Comparison of ENCODE assay signal across 8 cellular contexts in the genomic region with DNA sequence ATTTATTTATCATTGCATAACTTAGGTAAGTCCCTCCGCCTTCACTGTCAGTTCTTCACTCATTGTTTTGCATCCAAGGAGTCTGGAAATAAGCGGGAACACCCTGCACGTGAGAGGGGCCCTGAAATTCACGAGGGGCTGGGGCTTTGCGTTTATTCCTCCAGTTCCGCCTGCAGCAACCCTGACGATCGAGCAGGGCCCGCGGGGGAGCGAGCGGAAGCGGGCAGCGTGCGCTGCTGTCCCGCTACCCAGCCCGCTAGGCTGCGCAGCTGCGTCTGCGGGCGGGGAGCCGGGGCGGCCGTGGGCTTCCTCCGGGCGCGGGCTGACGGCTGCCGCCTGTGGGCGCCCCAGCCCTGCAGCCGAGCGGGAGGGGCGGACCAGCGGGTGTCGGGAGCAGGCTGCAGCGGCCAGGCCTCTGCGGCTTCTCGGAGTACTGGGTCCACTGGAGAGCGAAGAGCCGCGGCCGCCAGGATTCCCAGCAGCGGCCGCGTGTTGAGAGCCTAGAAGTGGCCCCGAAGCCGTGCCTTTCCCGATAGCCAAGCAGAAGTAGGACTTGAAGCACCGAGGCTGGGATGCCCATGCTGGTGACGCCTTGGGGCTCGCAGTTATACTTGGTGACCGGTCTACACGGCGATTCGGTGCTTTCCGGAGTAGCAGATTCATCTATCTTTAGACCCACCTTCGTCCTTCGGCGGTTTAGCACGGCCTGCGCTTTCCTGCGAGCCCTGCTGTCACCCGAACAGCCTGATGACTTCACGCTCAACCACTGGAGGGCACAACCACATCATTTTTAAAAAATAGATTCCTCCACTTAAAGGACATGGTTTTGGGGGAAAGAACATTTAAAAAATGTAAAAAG. TPM values are rescaled to one million over a fixed set of nuclear protein-coding genes. Genes with fewer than 3 reads are reported as not detected.
DNase-seq lines count a peak whose midpoint lies in the region; ATAC-seq and FAIRE-seq lines count a peak whose summit lies in the region.

No MANE protein-coding gene starts in this region.

- H3K27ac ChIP-seq in SJCRH30 (peak overlapping the region; percentile 46), temporal lobe (ENCODE audit: low read depth, low read length) (peak overlapping the region; percentile 73)

- H3K27me3 ChIP-seq in SJCRH30 = no peaks in the 10 kb centered on the region

- H3K36me3 ChIP-seq in SJCRH30 = no peaks in the 10 kb centered on the region

- peak; percentile 86 for ATAC-seq in GM21526 (IDR thresholded peaks at IDR 0.05; ENCODE audit: low FRiP score, unreplicated experiment)

- FAIRE-seq in frontal cortex (lab: Jason Lieb, UNC) = peak; percentile 53

- DNase-seq in DMS153 (lab: John Stamatoyannopoulos, UW) (peak; percentile 68), HuH-7.5 (ENCODE audit: low spot score) (peak; percentile 48), SJCRH30 (peak; percentile 72 to 84), frontal cortex (ENCODE audit: low spot score in 2 of 2) (peak; percentile 70 to 76), nucleus accumbens (lab: John Stamatoyannopoulos, UW) (peak in 53 of 56 donors; percentile 18 to 86 (median 68))
- DNase-seq in activated naive CD4-positive, alpha-beta T cell treated with Interleukin-2 at 50 U/mL for 16 hours = peak; percentile 59

- peaks cover 16% of the 10 kb centered on the region for H3K4me1 ChIP-seq in SJCRH30

- H3K4me3 ChIP-seq in SJCRH30 = peak overlapping the region; percentile 60

- H3K9me3 ChIP-seq in SJCRH30 (replicated peaks) = no peaks in the 10 kb centered on the region

RNA-seq across cellular contexts. Expression of a gene that starts 32.9 kb away (rescaled TPM):
- total RNA-seq in SJCRH30 (2014; rRNA removed; shearing (Covaris generic)) = 87.2 and 107 TPM in 2 replicates
- 154 TPM for total RNA-seq in frontal cortex
- 182 TPM for total RNA-seq in temporal lobe

Comparison
In these comparisons a context has a peak if more than half of its experiments do, and no peak if none do; other contexts are left out.
1. Peak in every context shown above with its lines: DNase-seq, ATAC-seq, H3K4me3 ChIP-seq and H3K27ac ChIP-seq.